Comparison of ENCODE assay signal across 9 cellular contexts in the genomic region with DNA sequence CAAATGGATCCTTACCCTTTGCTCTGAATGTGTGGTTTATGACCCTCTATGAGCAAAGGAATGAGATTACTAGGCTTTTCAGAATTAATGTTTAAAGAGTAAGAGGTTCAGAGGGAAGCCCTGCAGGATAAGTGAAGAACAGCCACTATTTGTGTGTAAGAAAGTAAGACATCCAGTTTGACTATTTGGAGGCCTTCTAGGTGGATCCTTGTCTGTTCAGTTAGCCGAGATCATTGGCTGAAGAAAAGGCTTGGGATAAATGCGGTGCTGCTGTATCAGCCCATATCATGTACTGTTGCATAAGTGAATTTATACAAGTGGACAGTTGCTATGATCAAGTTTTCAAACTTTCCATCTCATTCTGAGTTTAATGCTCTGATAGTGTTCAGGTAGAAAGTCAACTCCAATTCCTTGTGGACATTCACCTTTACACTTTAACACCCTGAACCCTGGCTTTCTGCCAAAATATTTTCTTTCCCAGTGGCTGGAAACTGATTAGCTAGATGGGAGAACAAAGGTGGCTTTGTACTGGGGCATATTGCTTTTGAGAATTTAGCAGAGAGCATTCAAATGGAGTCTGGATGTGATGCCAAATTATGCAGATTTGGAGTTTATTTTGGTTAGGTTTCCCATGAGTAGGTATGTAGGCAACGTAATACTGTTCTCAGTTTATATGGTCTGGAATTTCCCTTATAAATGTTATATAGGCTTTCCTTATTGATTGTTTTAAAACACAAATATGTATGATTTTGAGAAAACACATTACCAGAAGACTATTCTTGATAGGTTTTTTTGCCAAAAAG. TPM values are rescaled to one million over a fixed set of nuclear protein-coding genes. Genes with fewer than 3 reads are reported as not detected.
A peak's percentile ranks its signal among the peaks of the same experiment; 100 is the strongest.
DNase-seq lines count a peak whose midpoint lies in the region; ATAC-seq and TF ChIP-seq lines count a peak whose summit lies in the region.
"Had no signal": no experiment of that assay in that cellular context is flagged by ENCODE, and none has a peak within 500 bp of the region (broad histone marks: within the 10 kb centered on the region; RNA-seq: fewer than 3 reads in every experiment).

No MANE protein-coding gene starts in this region.

- H3K36me3 ChIP-seq in tibial artery, result peaks cover 0 to 8% (median 0%) of the 10 kb centered on the region in 3 donors

- H3K4me1 ChIP-seq in tibial artery, result peaks cover 0 to 20% (median 8%) of the 10 kb centered on the region in 4 donors

- TF ChIP-seq CTCF in tibial artery (IDR thresholded peaks at IDR 0.05) (no peak), natural killer cell (IDR thresholded peaks at IDR 0.05) (no peak)

- H3K4me1 Mint-ChIP-seq in activated T-cell treated with anti-CD3 and anti-CD28 coated beads, Interleukin-2, amount 50 U/mL, for 4 hours (ENCODE audit: low read depth), result peaks cover 26% of the 10 kb centered on the region
- H3K4me1 Mint-ChIP-seq in natural killer cell, result peaks cover 0 to 2% of the 10 kb centered on the region in 2 donors

- no peak overlapping the region for H3K27ac Mint-ChIP-seq in natural killer cell

- peak; percentile 92 for ATAC-seq in activated T-cell treated with anti-CD3 and anti-CD28 coated beads, Interleukin-2, amount 50 U/mL, for 4 hours
- no peak for ATAC-seq in natural killer cell

- DNase-seq in activated T-cell treated with anti-CD3 and anti-CD28 coated beads, Interleukin-2, amount 50 U/mL, for 4 hours, result no peak
- DNase-seq in activated T-cell treated with anti-CD3 and anti-CD28 coated beads, Interleukin-2, amount 50 U/mL, for 1 hour, result no peak
- DNase-seq in SW480 (ENCODE audit: low spot score) (peak; percentile 88), kidney glomerular epithelial cell (lab: John Stamatoyannopoulos, UW) (peak; percentile 41), tibial artery (no peak), DMS114 treated with DMSO at 0.1 percent for 48 hours (lab: John Stamatoyannopoulos, UW; ENCODE audit: unreplicated experiment) (no peak), HuH-7.5 (ENCODE audit: low spot score) (no peak), natural killer cell (no peak)

- H3K27me3 ChIP-seq in tibial artery, result no peaks in the 10 kb centered on the region

- H3K27me3 Mint-ChIP-seq in activated T-cell treated with anti-CD3 and anti-CD28 coated beads, Interleukin-2, amount 50 U/mL, for 4 hours (ENCODE audit: low read depth), result no peaks in the 10 kb centered on the region
- no peaks in the 10 kb centered on the region for H3K27me3 Mint-ChIP-seq in natural killer cell (ENCODE audit: low read depth in 2 of 2)

- no peak overlapping the region for H3K4me3 ChIP-seq in tibial artery

- peak overlapping the region; percentile 3 for H3K27ac ChIP-seq in tibial artery

- no peaks in the 10 kb centered on the region for H3K9me3 Mint-ChIP-seq in activated T-cell treated with anti-CD3 and anti-CD28 coated beads, Interleukin-2, amount 50 U/mL, for 4 hours
- no peaks in the 10 kb centered on the region for H3K9me3 Mint-ChIP-seq in natural killer cell

- intact Hi-C loops in tibial artery (cut with DNase I; ENCODE audit: low total_unique reads), result no loop called here
- intact Hi-C loops in natural killer cell (cut with micrococcal nuclease), result no loop called here

- H3K9me3 ChIP-seq in tibial artery, result no peaks in the 10 kb centered on the region

- H3K36me3 Mint-ChIP-seq in activated T-cell treated with anti-CD3 and anti-CD28 coated beads, Interleukin-2, amount 50 U/mL, for 4 hours (ENCODE audit: insufficient read depth), result peaks cover 5% of the 10 kb centered on the region
- H3K36me3 Mint-ChIP-seq in natural killer cell, result no peaks in the 10 kb centered on the region

- H3K4me3 Mint-ChIP-seq in activated T-cell treated with anti-CD3 and anti-CD28 coated beads, Interleukin-2, amount 50 U/mL, for 4 hours, result no peak overlapping the region
- no peak overlapping the region for H3K4me3 Mint-ChIP-seq in natural killer cell

RNA-seq across cellular contexts. Expression of gene PARD6B, which starts 15.0 kb away (rescaled TPM):
- total RNA-seq in activated T-cell treated with anti-CD3 and anti-CD28 coated beads, Interleukin-2, amount 50 U/mL, for 4 hours, result 1 to 10 TPM; 6.8 to 9.4 (median 8.4) TPM
- 1 to 10 TPM; 1.5 to 5.0 (median 4.1) TPM for total RNA-seq in natural killer cell

RNA-seq across cellular contexts. Expression of gene BCAS4, which starts 48.5 kb away (rescaled TPM):
- total RNA-seq in activated T-cell treated with anti-CD3 and anti-CD28 coated beads, Interleukin-2, amount 50 U/mL, for 4 hours, result 10 to 100 TPM; 10.2 to 13.6 (median 12.7) TPM
- 10 to 100 TPM in 2 of 3 donors, 1 to 10 TPM in 1; 7.7 to 13.5 (median 10.5) TPM for total RNA-seq in natural killer cell

RNA-seq across cellular contexts. Expression of gene RIPOR3, which starts 55.0 kb away (rescaled TPM):
- total RNA-seq in activated T-cell treated with anti-CD3 and anti-CD28 coated beads, Interleukin-2, amount 50 U/mL, for 4 hours, result under 1 TPM; 0.21 to 0.71 (median 0.63) TPM
- under 1 TPM in 1 of 3 donors, not detected in 2; 0.45 TPM for total RNA-seq in natural killer cell
- total RNA-seq: T-helper 2 cell treated with Interferon-gamma antibody and Interleukin-4, amounts not matched to agents 100 ng/mL and 5 ng/mL, for 36 hours had no signal

Comparison
In these comparisons a context has a peak if more than half of its experiments do, and no peak if none do; other contexts are left out.
1. ATAC-seq: peak in activated T-cell treated with anti-CD3 and anti-CD28 coated beads, Interleukin-2, amount 50 U/mL, for 4 hours (2 of 2); none in natural killer cell (0 of 3).
2. DNase-seq: peak in SW480 (single experiment) and kidney glomerular epithelial cell (single experiment); none in activated T-cell treated with anti-CD3 and anti-CD28 coated beads, Interleukin-2, amount 50 U/mL, for 4 hours (single experiment), activated T-cell treated with anti-CD3 and anti-CD28 coated beads, Interleukin-2, amount 50 U/mL, for 1 hour (single experiment), tibial artery (0 of 2), DMS114 treated with DMSO at 0.1 percent for 48 hours (single experiment), HuH-7.5 (single experiment) and natural killer cell (single experiment).